ENCODE assay signal across 10 cellular contexts in the genomic region with DNA sequence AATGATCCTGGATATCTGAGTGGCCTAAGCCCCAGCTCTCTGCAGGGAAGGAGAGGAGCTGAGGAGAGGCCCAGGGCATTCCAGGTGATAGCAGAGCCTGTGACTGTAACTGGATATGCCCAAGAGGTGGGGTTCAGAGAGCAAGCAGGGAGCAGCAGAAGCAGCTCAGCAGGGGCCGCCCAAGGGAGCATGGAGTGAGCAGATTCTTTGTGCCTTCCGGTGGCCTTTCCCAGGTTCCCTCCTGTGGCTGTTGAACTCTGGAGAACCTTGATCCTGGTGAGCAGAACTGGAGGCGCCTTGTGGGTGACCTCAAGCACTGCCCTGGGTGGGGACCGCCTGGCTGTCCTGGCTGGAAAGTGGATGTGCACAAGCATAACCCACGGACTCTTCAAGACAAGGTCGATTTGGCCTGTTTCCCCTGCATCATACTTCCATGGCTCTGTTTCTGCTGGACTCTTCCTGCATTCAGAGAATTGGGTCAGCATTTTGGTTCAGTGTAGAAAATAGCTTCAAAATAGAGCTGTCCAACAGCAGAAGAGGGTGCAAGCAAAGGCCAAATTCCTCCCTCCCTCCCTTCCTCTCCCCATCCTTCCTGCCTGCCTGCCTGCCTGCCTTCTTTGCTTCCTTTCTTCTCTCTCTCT.
DNase-seq lines count a peak whose midpoint lies in the region; ATAC-seq and TF ChIP-seq lines count a peak whose summit lies in the region.
"Had no signal": no experiment of that assay in that cellular context is flagged by ENCODE, and none has a peak within 500 bp of the region (broad histone marks: within the 10 kb centered on the region; RNA-seq: fewer than 3 reads in every experiment).

No MANE protein-coding gene starts in this region.

- H3K9me3 ChIP-seq in HEK293 (ENCODE audit: control insufficient read depth, insufficient read depth, low read depth, low read length) (no peaks in the 10 kb centered on the region), skeletal muscle satellite cell (replicated peaks; ENCODE audit: low read length) (no peaks in the 10 kb centered on the region)
- no peaks in the 10 kb centered on the region for H3K9me3 ChIP-seq in CD8-positive, alpha-beta memory T cell (ENCODE audit: low read length)
- H3K9me3 ChIP-seq: mucosa of descending colon had no signal

- H3K27ac Mint-ChIP-seq in CD8-positive, alpha-beta memory T cell: no peak overlapping the region
- H3K27ac Mint-ChIP-seq in effector memory CD8-positive, alpha-beta T cell: no peak overlapping the region

- peak; percentile 73 for ATAC-seq in left ventricle myocardium superior
- no peak for ATAC-seq in activated CD4-positive, CD25-positive, alpha-beta regulatory T cell treated with anti-CD3 and anti-CD28 coated beads, Interleukin-2, amount 50 U/mL, for 24 hours
- no peak for ATAC-seq in effector memory CD8-positive, alpha-beta T cell (replicated peaks)

- peak; percentile 47 for DNase-seq in brain microvascular endothelial cell
- DNase-seq in left ventricle myocardium superior: no peak
- DNase-seq in CD8-positive, alpha-beta memory T cell: no peak
- DNase-seq in effector memory CD8-positive, alpha-beta T cell: no peak
- DNase-seq in Ammon's horn (ENCODE audit: low spot score): no peak
- DNase-seq: mucosa of descending colon, NCI-H1436 had no signal

- H3K27me3 ChIP-seq in brain microvascular endothelial cell (replicated peaks) (no peaks in the 10 kb centered on the region), skeletal muscle satellite cell (ENCODE audit: control insufficient read depth, insufficient read depth, low read length) (no peaks in the 10 kb centered on the region)
- no peaks in the 10 kb centered on the region for H3K27me3 ChIP-seq in CD8-positive, alpha-beta memory T cell (ENCODE audit: insufficient read depth, low read length, poor library complexity, severe bottlenecking)

- POLR2A ChIA-PET in HEK293 (lab: Yijun Ruan, JAX): no interaction called here
- POLR2A ChIA-PET in CD8-positive, alpha-beta memory T cell (lab: Charles Lee): no interaction called here

- peaks cover 8% of the 10 kb centered on the region for H3K4me1 ChIP-seq in HEK293 (ENCODE audit: control insufficient read depth, insufficient read depth, low read length)
- peaks cover 40% of the 10 kb centered on the region for H3K4me1 ChIP-seq in skeletal muscle satellite cell (ENCODE audit: control insufficient read depth, insufficient read depth, low read length)
- no peaks in the 10 kb centered on the region for H3K4me1 ChIP-seq in CD8-positive, alpha-beta memory T cell (ENCODE audit: insufficient read depth, low read length)

- in situ Hi-C loops in brain microvascular endothelial cell (cut with HindIII; ENCODE audit: low pct_ligation_motif_present, low sequenced_read_pairs): no loop called here

- H3K27ac ChIP-seq in HEK293 (ENCODE audit: extremely low read depth, low read depth, low read length): no peak overlapping the region
- H3K27ac ChIP-seq in brain microvascular endothelial cell: peak overlapping the region; percentile 94
- H3K27ac ChIP-seq in CD8-positive, alpha-beta memory T cell (ENCODE audit: low read depth, low read length): no peak overlapping the region

- CTCF ChIA-PET in HEK293 (lab: Yijun Ruan, JAX): no interaction called here
- CTCF ChIA-PET in CD8-positive, alpha-beta memory T cell (lab: Charles Lee): no interaction called here

- H3K4me1 Mint-ChIP-seq in CD8-positive, alpha-beta memory T cell: no peaks in the 10 kb centered on the region
- no peaks in the 10 kb centered on the region for H3K4me1 Mint-ChIP-seq in effector memory CD8-positive, alpha-beta T cell (ENCODE audit: low read depth in 2 of 2)

- intact Hi-C loops in left ventricle myocardium superior (cut with micrococcal nuclease): no loop called here

- no peak overlapping the region for H3K4me3 ChIP-seq in HEK293 (ENCODE audit: low read depth, low read length)
- peak overlapping the region; percentile 30 for H3K4me3 ChIP-seq in brain microvascular endothelial cell (ENCODE audit: low read depth, low read length)
- H3K4me3 ChIP-seq in skeletal muscle satellite cell (ENCODE audit: low read length): peak overlapping the region; percentile 54
- no peak overlapping the region for H3K4me3 ChIP-seq in CD8-positive, alpha-beta memory T cell (ENCODE audit: low read length)
- H3K4me3 ChIP-seq: mucosa of descending colon had no signal

- H3K4me2 ChIP-seq in skeletal muscle satellite cell (ENCODE audit: low read length): peak overlapping the region; percentile 68

- TF ChIP-seq CTCF in HEK293 (tag by site-specific recombination; IDR thresholded peaks at IDR 0.05): no peak
- TF ChIP-seq CTCF in brain microvascular endothelial cell (IDR thresholded peaks at IDR 0.05; ENCODE audit: low read depth, low read length, missing control alignments): no peak

- peaks cover 0 to 10% of the 10 kb centered on the region in 2 experiments; a peak in 1 of 3 replicates for H3K36me3 ChIP-seq in HEK293 (ENCODE audit: control insufficient read depth in 2 of 2, insufficient read depth in 1 of 2, low read length in 2 of 2)
- H3K36me3 ChIP-seq in brain microvascular endothelial cell (replicated peaks): no peaks in the 10 kb centered on the region
- H3K36me3 ChIP-seq in skeletal muscle satellite cell (ENCODE audit: insufficient read depth, low read length): no peaks in the 10 kb centered on the region
- H3K36me3 ChIP-seq in CD8-positive, alpha-beta memory T cell (ENCODE audit: insufficient read depth, low read length): no peaks in the 10 kb centered on the region

- H3K9me3 Mint-ChIP-seq in CD8-positive, alpha-beta memory T cell: peaks cover 2 to 10% (median 3%) of the 10 kb centered on the region in 5 donors
- H3K9me3 Mint-ChIP-seq in effector memory CD8-positive, alpha-beta T cell: peaks cover 0 to 2% of the 10 kb centered on the region in 2 donors

- peaks cover 0 to 2% of the 10 kb centered on the region in 2 donors for H3K27me3 Mint-ChIP-seq in CD8-positive, alpha-beta memory T cell
- peaks cover 5 to 25% of the 10 kb centered on the region in 2 donors for H3K27me3 Mint-ChIP-seq in effector memory CD8-positive, alpha-beta T cell

- H3K9ac ChIP-seq in skeletal muscle satellite cell (ENCODE audit: low read depth, low read length): peak overlapping the region; percentile 67

- H3K4me3 Mint-ChIP-seq in CD8-positive, alpha-beta memory T cell: no peak overlapping the region
- no peak overlapping the region for H3K4me3 Mint-ChIP-seq in effector memory CD8-positive, alpha-beta T cell

- peaks cover 0 to 4% (median 1%) of the 10 kb centered on the region in 3 donors for H3K36me3 Mint-ChIP-seq in CD8-positive, alpha-beta memory T cell
- H3K36me3 Mint-ChIP-seq in effector memory CD8-positive, alpha-beta T cell (ENCODE audit: insufficient read depth): no peaks in the 10 kb centered on the region

TF ChIP-seq in HEK293, 187 proteins besides CTCF, POLR2A, EP300 and RAD21 (continues in another document):
- TF ChIP-seq GLIS1 (tag by site-specific recombination; IDR thresholded peaks at IDR 0.05) (peak; percentile 63), OSR2 (tag by site-specific recombination; IDR thresholded peaks at IDR 0.05) (0 out of 2 replicates have a peak, but pooled peaks have one; percentile 37), ZIC2 (tag by site-specific recombination; IDR thresholded peaks at IDR 0.05) (peak; percentile 98), ZSCAN16 (tag by site-specific recombination; IDR thresholded peaks at IDR 0.05) (peak; percentile 84), ZNF138 (tag by site-specific recombination; IDR thresholded peaks at IDR 0.05; ENCODE audit: borderline replicate concordance) (no peak), ZNF433 (tag by site-specific recombination; IDR thresholded peaks at IDR 0.05; ENCODE audit: low read depth) (no peak)
- TF ChIP-seq, protein P1, sequence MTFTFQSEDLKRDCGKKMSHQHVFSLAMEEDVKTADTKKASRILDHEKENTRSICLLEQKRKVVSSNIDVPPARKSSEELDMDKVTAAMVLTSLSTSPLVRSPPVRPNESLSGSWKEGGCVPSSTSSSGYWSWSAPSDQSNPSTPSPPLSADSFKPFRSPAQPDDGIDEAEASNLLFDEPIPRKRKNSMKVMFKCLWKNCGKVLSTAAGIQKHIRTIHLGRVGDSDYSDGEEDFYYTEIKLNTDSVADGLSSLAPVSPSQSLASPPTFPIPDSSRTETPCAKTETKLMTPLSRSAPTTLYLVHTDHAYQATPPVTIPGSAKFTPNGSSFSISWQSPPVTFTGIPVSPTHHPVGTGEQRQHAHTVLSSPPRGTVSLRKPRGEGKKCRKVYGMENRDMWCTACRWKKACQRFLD (tag by site-specific recombination; IDR thresholded peaks at IDR 0.05): no peak
- TF ChIP-seq, protein P2, sequence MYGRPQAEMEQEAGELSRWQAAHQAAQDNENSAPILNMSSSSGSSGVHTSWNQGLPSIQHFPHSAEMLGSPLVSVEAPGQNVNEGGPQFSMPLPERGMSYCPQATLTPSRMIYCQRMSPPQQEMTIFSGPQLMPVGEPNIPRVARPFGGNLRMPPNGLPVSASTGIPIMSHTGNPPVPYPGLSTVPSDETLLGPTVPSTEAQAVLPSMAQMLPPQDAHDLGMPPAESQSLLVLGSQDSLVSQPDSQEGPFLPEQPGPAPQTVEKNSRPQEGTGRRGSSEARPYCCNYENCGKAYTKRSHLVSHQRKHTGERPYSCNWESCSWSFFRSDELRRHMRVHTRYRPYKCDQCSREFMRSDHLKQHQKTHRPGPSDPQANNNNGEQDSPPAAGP (tag by site-specific recombination; IDR thresholded peaks at IDR 0.05): 0 out of 2 replicates have a peak, but pooled peaks have one; percentile 54

Comparison
In these comparisons a context has a peak if more than half of its experiments do, and no peak if none do; other contexts are left out.
1. H3K4me3 ChIP-seq: peak in brain microvascular endothelial cell (single experiment) and skeletal muscle satellite cell (single experiment); none in HEK293 (single experiment) and CD8-positive, alpha-beta memory T cell (single experiment).